Comparison of ENCODE assay signal across 21 cellular contexts in the genomic region with DNA sequence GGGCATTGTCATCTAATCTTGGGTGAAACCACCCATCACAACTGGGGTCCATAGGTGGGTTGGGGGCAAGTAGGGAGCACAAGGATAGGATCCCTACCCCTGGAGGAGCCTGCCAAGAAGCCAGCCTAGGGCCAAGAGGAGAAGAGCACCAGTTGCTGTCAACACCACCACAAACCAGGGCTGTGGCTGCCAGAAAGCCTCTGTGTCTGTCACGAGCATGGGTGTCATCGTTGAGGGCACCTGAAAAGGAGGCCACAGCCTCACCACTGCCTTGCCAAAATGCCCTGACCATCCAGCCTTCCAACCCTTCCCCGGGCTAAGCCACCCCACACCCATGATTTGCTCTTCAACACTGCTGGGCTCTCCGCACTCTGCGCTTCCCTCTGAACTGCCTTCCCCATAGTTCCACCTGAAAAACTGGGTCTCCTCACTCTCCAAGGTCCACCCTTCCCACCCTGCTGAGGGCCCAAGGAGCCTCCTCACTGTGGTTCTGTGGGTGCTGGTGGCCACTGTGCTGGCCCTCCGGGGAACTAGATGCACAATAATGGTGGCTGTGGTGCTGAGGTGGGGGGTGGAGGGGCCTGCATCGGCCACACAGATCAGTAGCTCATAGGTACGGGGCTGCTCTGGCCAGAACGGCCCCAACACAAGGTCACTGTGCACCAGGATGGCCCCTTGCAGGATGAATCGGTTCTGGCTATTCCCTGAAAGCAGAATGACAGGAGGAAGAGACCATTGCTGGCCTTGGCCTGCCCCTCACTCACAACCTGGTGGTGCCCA. TPM values are rescaled to one million over a fixed set of nuclear protein-coding genes. Genes with fewer than 3 reads are reported as not detected.
DNase-seq lines count a peak whose midpoint lies in the region; ATAC-seq, FAIRE-seq and TF ChIP-seq lines count a peak whose summit lies in the region.
"Had no signal": no experiment of that assay in that cellular context is flagged by ENCODE, and none has a peak within 500 bp of the region (broad histone marks: within the 10 kb centered on the region; RNA-seq: fewer than 3 reads in every experiment).

No MANE protein-coding gene starts in this region.

- no peak overlapping the region for H2AFZ ChIP-seq in HepG2 (ENCODE audit: low read length)

- H3K4me2 ChIP-seq in HepG2 (ENCODE audit: low read depth, low read length), result no peak overlapping the region
- H3K4me2 ChIP-seq: BLaER1 had no signal

- H3K36me3 ChIP-seq in sigmoid colon (no peaks in the 10 kb centered on the region), HepG2 (replicated peaks in 1 of 2; ENCODE audit: control insufficient read depth in 1 of 2, insufficient read depth in 2 of 2, low read length in 2 of 2) (no peaks in the 10 kb centered on the region)
- H3K36me3 ChIP-seq: BLaER1, MG63, Peyer's patch, SJCRH30 had no signal

- H4K20me1 ChIP-seq in HepG2 (ENCODE audit: insufficient read depth, low read length), result no peaks in the 10 kb centered on the region
- H4K20me1 ChIP-seq: BLaER1 had no signal

- TF ChIP-seq POLR2A in sigmoid colon (IDR thresholded peaks at IDR 0.05) (no peak), HepG2 (IDR thresholded peaks at IDR 0.05; ENCODE audit: insufficient read depth in 1 of 2, low read depth in 2 of 2, low read length in 2 of 2) (no peak)

- BruUV-seq in HepG2 (replicated peaks; lab: Mats Ljungman, UMichigan), result no TSS peak

- intact Hi-C loops in sigmoid colon (cut with DNase I), result no loop called here
- intact Hi-C loops in HepG2 (cut with micrococcal nuclease; ENCODE audit: unreplicated experiment), result no loop called here

- H3K9me3 ChIP-seq in sigmoid colon (no peaks in the 10 kb centered on the region), HepG2 (ENCODE audit: low read length) (no peaks in the 10 kb centered on the region)
- H3K9me3 ChIP-seq: BLaER1, Caco-2, MG63, Peyer's patch, SJCRH30 had no signal

- no peak for ATAC-seq in HepG2
- no peak for ATAC-seq in GM19452 (IDR thresholded peaks at IDR 0.05; ENCODE audit: unreplicated experiment)
- ATAC-seq: GM12878, K562 had no signal

- H3K4me1 ChIP-seq in sigmoid colon (peaks cover 0 to under 1% (median 0%) of the 10 kb centered on the region in 4 donors), HepG2 (ENCODE audit: insufficient read depth, low read length) (peaks cover 39% of the 10 kb centered on the region)
- H3K4me1 ChIP-seq: Peyer's patch, SJCRH30 had no signal

- FAIRE-seq in D721Med (lab: Jason Lieb, UNC), result no peak
- peak; percentile 31 for FAIRE-seq in HTR-8/SVneo (lab: Jason Lieb, UNC)
- no peak for FAIRE-seq in HepG2 (lab: Jason Lieb, UNC)
- FAIRE-seq: GM12878, H54, K562 had no signal

- TF ChIP-seq RAD21 in HepG2 (CRISPR knock-in tag; IDR thresholded peaks at IDR 0.05), result no peak

- TF ChIP-seq EP300 in sigmoid colon (IDR thresholded peaks at IDR 0.05) (no peak), HepG2 (IDR thresholded peaks at IDR 0.05; ENCODE audit: low read depth in 2 of 2, low read length in 2 of 2) (no peak), HepG2 (CRISPR knock-in tag; IDR thresholded peaks at IDR 0.05; ENCODE audit: borderline replicate concordance) (no peak)

- DNase-seq in D721Med (ENCODE audit: insufficient read length, low spot score) (peak; percentile 8), HTR-8/SVneo (ENCODE audit: insufficient read length, low spot score) (no peak), islet precursor cell (peak; percentile 32), sigmoid colon (peak; percentile 41), HepG2 (ENCODE audit: low spot score) (no peak), COR-L47 (lab: John Stamatoyannopoulos, UW) (no peak)
- DNase-seq: Caco-2, DND-41, MG63, NCI-H1417 treated with DMSO at 0.1 percent for 48 hours, NCI-H187, NCI-H446, NCI-H526, SJCRH30 had no signal

- POLR2A ChIA-PET in HepG2 (lab: Yijun Ruan, JAX), result no interaction called here

- H3K27ac ChIP-seq in sigmoid colon, result no peak overlapping the region
- no peak overlapping the region for H3K27ac ChIP-seq in HepG2 (ENCODE audit: extremely low read length, insufficient read depth, low read length)
- H3K27ac ChIP-seq: BLaER1, Peyer's patch, SJCRH30 had no signal

- no peak for TF ChIP-seq CTCF in D721Med (IDR thresholded peaks at IDR 0.05; ENCODE audit: insufficient read depth, missing control alignments)
- TF ChIP-seq CTCF in sigmoid colon (IDR thresholded peaks at IDR 0.05), result no peak
- no peak for TF ChIP-seq CTCF in HepG2 (CRISPR knock-in tag; IDR thresholded peaks at IDR 0.05)

- no peak overlapping the region for H3K9ac ChIP-seq in HepG2 (ENCODE audit: insufficient read depth, low read depth, low read length)
- H3K9ac ChIP-seq: BLaER1 had no signal

- in situ Hi-C loops in HepG2 (cut with HindIII; ENCODE audit: extremely low pct_ligation_motif_present, low pct_unique_long_range_greater_than_20kb), result no loop called here

- H3K4me3 ChIP-seq in sigmoid colon (no peak overlapping the region), HepG2 (replicated peaks in 1 of 3; ENCODE audit: insufficient read depth in 1 of 3, low read depth in 2 of 3, low read length in 3 of 3) (no peak overlapping the region)
- H3K4me3 ChIP-seq: BLaER1, GM12878, K562, MG63, Peyer's patch, SJCRH30 had no signal

- H3K27me3 ChIP-seq in sigmoid colon, result no peaks in the 10 kb centered on the region
- H3K27me3 ChIP-seq in HepG2 (ENCODE audit: control insufficient read depth in 1 of 2, insufficient read depth in 2 of 2, low read length in 2 of 2), result peaks cover 0 to 1% of the 10 kb centered on the region in 2 experiments; a peak in 1 of 5 replicates
- H3K27me3 ChIP-seq: BLaER1, MG63, Peyer's patch, SJCRH30 had no signal

- CTCF ChIA-PET in HepG2 (lab: Yijun Ruan, JAX; ENCODE audit: low intra/inter-chr PET ratio, low total read pairs), result no interaction called here

- 92 to 93% methylated on average over 10 of the region's 10 CpGs for WGBS in sigmoid colon, 2 donors
- WGBS in HepG2 (ENCODE audit: low lambda C conversion rate), result 87% methylated on average over 4 of the region's 10 CpGs

- H3K79me2 ChIP-seq in HepG2 (ENCODE audit: insufficient read depth, low read length), result no peaks in the 10 kb centered on the region

RNA-seq across cellular contexts. Expression of gene IP6K1, which starts 6.2 kb away (rescaled TPM):
- total RNA-seq in sigmoid colon (10 to 100 TPM; 29.1 to 37.1 (median 33.7) TPM), HepG2 (2016; rRNA removed; fragmentation: Illumina TruSeq; extraction: Trizol) (17.7 and 20.0 TPM in 2 replicates)
- polyA plus RNA-seq in sigmoid colon (10 to 100 TPM; 13.8 to 27.1 (median 21.0) TPM), HepG2 (2011; rRNA removed) (29.7 and 38.8 TPM in 2 replicates)
- total RNA-seq in HepG2 (2016; cell fraction: cytosol; rRNA removed; fragmentation: Illumina TruSeq; extraction: Trizol; ENCODE audit: low read depth), result 2.3 and 2.4 TPM in 2 replicates
- 18.9 TPM in 2 replicates for total RNA-seq in HepG2 (2016; cell fraction: insoluble cytoplasmic fraction; rRNA removed; fragmentation: Illumina TruSeq; extraction: Trizol)
- total RNA-seq in HepG2 (2016; cell fraction: membrane; rRNA removed; fragmentation: Illumina TruSeq; extraction: Trizol), result 10.5 and 11.3 TPM in 2 replicates
- total RNA-seq in HepG2 (2016; cell fraction: nucleus; rRNA removed; fragmentation: Illumina TruSeq; extraction: Trizol), result 14.7 and 20.3 TPM in 2 replicates
- 15.7 and 20.5 TPM in 2 replicates for polyA plus RNA-seq in HepG2 (2011; cell fraction: cytosol; rRNA removed)
- polyA plus RNA-seq in HepG2 (2011; cell fraction: nucleus; rRNA removed), result 37.9 and 43.4 TPM in 2 replicates
- 17.1 and 20.6 TPM in 2 replicates for polyA plus RNA-seq in HepG2 (2012)
- polyA plus RNA-seq in HepG2 (2016; cell fraction: cytosol; fragmentation: Illumina TruSeq; extraction: Trizol; ENCODE audit: low read depth), result 1.5 and 2.0 TPM in 2 replicates
- polyA plus RNA-seq in HepG2 (2016; cell fraction: insoluble cytoplasmic fraction; fragmentation: Illumina TruSeq; extraction: Trizol; ENCODE audit: low read depth), result 13.9 and 19.8 TPM in 2 replicates
- polyA plus RNA-seq in HepG2 (2016; cell fraction: membrane; fragmentation: Illumina TruSeq; extraction: Trizol; ENCODE audit: low read depth), result 6.2 and 7.7 TPM in 2 replicates
- 23.1 and 24.9 TPM in 2 replicates for polyA plus RNA-seq in HepG2 (2016; cell fraction: nucleus; fragmentation: Illumina TruSeq; extraction: Trizol; ENCODE audit: insufficient read depth, low read depth)
- polyA minus RNA-seq in HepG2 (2011; rRNA and poly(A)+ RNA removed; ENCODE audit: low replicate concordance), result 99.3 and 116 TPM in 2 replicates
- polyA minus RNA-seq in HepG2 (2011; cell fraction: cytosol; rRNA and poly(A)+ RNA removed), result 24.3 and 30.4 TPM in 2 replicates
- polyA minus RNA-seq in HepG2 (2011; cell fraction: nucleus; rRNA and poly(A)+ RNA removed), result 29.6 and 33.9 TPM in 2 replicates

RNA-seq across cellular contexts. Expression of gene CDHR4, which starts 7.1 kb away (rescaled TPM):
- total RNA-seq in sigmoid colon (1 to 10 TPM in 1 of 4 donors, under 1 TPM in 2, not detected in 1; 0.27 to 1.1 (median 0.99) TPM), HepG2 (2016; rRNA removed; fragmentation: Illumina TruSeq; extraction: Trizol) (not detected in 2 replicates)
- polyA plus RNA-seq in sigmoid colon (under 1 TPM in 1 of 3 donors, not detected in 2; 0.16 TPM), HepG2 (2011; rRNA removed) (0.21 and 0.26 TPM in 2 replicates)
- not detected in 2 replicates for total RNA-seq in HepG2 (2016; cell fraction: cytosol; rRNA removed; fragmentation: Illumina TruSeq; extraction: Trizol; ENCODE audit: low read depth)
- total RNA-seq in HepG2 (2016; cell fraction: insoluble cytoplasmic fraction; rRNA removed; fragmentation: Illumina TruSeq; extraction: Trizol), result not detected in 2 replicates
- total RNA-seq in HepG2 (2016; cell fraction: membrane; rRNA removed; fragmentation: Illumina TruSeq; extraction: Trizol), result not detected in 2 replicates
- not detected in 2 replicates for total RNA-seq in HepG2 (2016; cell fraction: nucleus; rRNA removed; fragmentation: Illumina TruSeq; extraction: Trizol)
- 0.08 TPM in 1 of 2 replicates, not detected in the other for polyA plus RNA-seq in HepG2 (2011; cell fraction: cytosol; rRNA removed)
- polyA plus RNA-seq in HepG2 (2011; cell fraction: nucleus; rRNA removed), result 0.98 and 1.7 TPM in 2 replicates
- polyA plus RNA-seq in HepG2 (2012), result not detected in 2 replicates
- not detected in 2 replicates for polyA plus RNA-seq in HepG2 (2016; cell fraction: cytosol; fragmentation: Illumina TruSeq; extraction: Trizol; ENCODE audit: low read depth)
- not detected in 2 replicates for polyA plus RNA-seq in HepG2 (2016; cell fraction: insoluble cytoplasmic fraction; fragmentation: Illumina TruSeq; extraction: Trizol; ENCODE audit: low read depth)
- not detected in 2 replicates for polyA plus RNA-seq in HepG2 (2016; cell fraction: membrane; fragmentation: Illumina TruSeq; extraction: Trizol; ENCODE audit: low read depth)
- polyA plus RNA-seq in HepG2 (2016; cell fraction: nucleus; fragmentation: Illumina TruSeq; extraction: Trizol; ENCODE audit: insufficient read depth, low read depth), result 0.17 TPM in 1 of 2 replicates, not detected in the other
- polyA minus RNA-seq in HepG2 (2011; rRNA and poly(A)+ RNA removed; ENCODE audit: low replicate concordance), result 0.40 TPM in 1 of 2 replicates, not detected in the other
- not detected in 2 replicates for polyA minus RNA-seq in HepG2 (2011; cell fraction: cytosol; rRNA and poly(A)+ RNA removed)
- 0.26 TPM in 1 of 2 replicates, not detected in the other for polyA minus RNA-seq in HepG2 (2011; cell fraction: nucleus; rRNA and poly(A)+ RNA removed)
- total RNA-seq: Caco-2, GM12878, K562, LHCN-M2, SJCRH30 had no signal
- polyA plus RNA-seq: GM12878 had no signal

RNA-seq across cellular contexts. Expression of gene INKA1, which starts 10.5 kb away (rescaled TPM):
- total RNA-seq in sigmoid colon (1 to 10 TPM in 3 of 4 donors, under 1 TPM in 1; 0.95 to 5.0 (median 4.1) TPM), HepG2 (2016; rRNA removed; fragmentation: Illumina TruSeq; extraction: Trizol) (0.22 TPM in 1 of 2 replicates, not detected in the other)
- polyA plus RNA-seq in sigmoid colon (1 to 10 TPM in 1 of 3 donors, under 1 TPM in 1, not detected in 1; 0.60 to 3.5 TPM), HepG2 (2011; rRNA removed) (0.41 and 0.77 TPM in 2 replicates)
- total RNA-seq in HepG2 (2016; cell fraction: cytosol; rRNA removed; fragmentation: Illumina TruSeq; extraction: Trizol; ENCODE audit: low read depth), result 0.30 TPM in 1 of 2 replicates, not detected in the other
- total RNA-seq in HepG2 (2016; cell fraction: insoluble cytoplasmic fraction; rRNA removed; fragmentation: Illumina TruSeq; extraction: Trizol), result 0.15 TPM in 1 of 2 replicates, not detected in the other
- total RNA-seq in HepG2 (2016; cell fraction: membrane; rRNA removed; fragmentation: Illumina TruSeq; extraction: Trizol), result 0.17 and 0.28 TPM in 2 replicates
- total RNA-seq in HepG2 (2016; cell fraction: nucleus; rRNA removed; fragmentation: Illumina TruSeq; extraction: Trizol), result not detected in 2 replicates
- 0.42 and 0.78 TPM in 2 replicates for polyA plus RNA-seq in HepG2 (2011; cell fraction: cytosol; rRNA removed)
- 0.34 and 1.1 TPM in 2 replicates for polyA plus RNA-seq in HepG2 (2011; cell fraction: nucleus; rRNA removed)
- 0.28 and 0.42 TPM in 2 replicates for polyA plus RNA-seq in HepG2 (2012)
- polyA plus RNA-seq in HepG2 (2016; cell fraction: cytosol; fragmentation: Illumina TruSeq; extraction: Trizol; ENCODE audit: low read depth), result 0.14 and 0.17 TPM in 2 replicates
- 0.23 TPM in 1 of 2 replicates, not detected in the other for polyA plus RNA-seq in HepG2 (2016; cell fraction: insoluble cytoplasmic fraction; fragmentation: Illumina TruSeq; extraction: Trizol; ENCODE audit: low read depth)
- 0.22 TPM in 1 of 2 replicates, not detected in the other for polyA plus RNA-seq in HepG2 (2016; cell fraction: membrane; fragmentation: Illumina TruSeq; extraction: Trizol; ENCODE audit: low read depth)
- polyA plus RNA-seq in HepG2 (2016; cell fraction: nucleus; fragmentation: Illumina TruSeq; extraction: Trizol; ENCODE audit: insufficient read depth, low read depth), result not detected in 2 replicates
- 0.38 and 0.82 TPM in 2 replicates for polyA minus RNA-seq in HepG2 (2011; rRNA and poly(A)+ RNA removed; ENCODE audit: low replicate concordance)
- polyA minus RNA-seq in HepG2 (2011; cell fraction: cytosol; rRNA and poly(A)+ RNA removed), result 0.79 TPM in 1 of 2 replicates, not detected in the other
- polyA minus RNA-seq in HepG2 (2011; cell fraction: nucleus; rRNA and poly(A)+ RNA removed), result 0.50 and 0.64 TPM in 2 replicates
- total RNA-seq: Caco-2 had no signal

RNA-seq across cellular contexts. Expression of gene UBA7, which starts 21.2 kb away (rescaled TPM):
- total RNA-seq in sigmoid colon (10 to 100 TPM; 28.5 to 74.2 (median 55.7) TPM), HepG2 (2016; rRNA removed; fragmentation: Illumina TruSeq; extraction: Trizol) (5.8 and 9.5 TPM in 2 replicates)
- polyA plus RNA-seq in sigmoid colon (10 to 100 TPM; 15.6 to 92.6 (median 22.9) TPM), HepG2 (2011; rRNA removed) (16.5 and 20.2 TPM in 2 replicates)
- 1.7 and 1.9 TPM in 2 replicates for total RNA-seq in HepG2 (2016; cell fraction: cytosol; rRNA removed; fragmentation: Illumina TruSeq; extraction: Trizol; ENCODE audit: low read depth)
- total RNA-seq in HepG2 (2016; cell fraction: insoluble cytoplasmic fraction; rRNA removed; fragmentation: Illumina TruSeq; extraction: Trizol), result 5.7 and 9.9 TPM in 2 replicates
- total RNA-seq in HepG2 (2016; cell fraction: membrane; rRNA removed; fragmentation: Illumina TruSeq; extraction: Trizol), result 1.4 and 1.8 TPM in 2 replicates
- 11.0 and 11.7 TPM in 2 replicates for total RNA-seq in HepG2 (2016; cell fraction: nucleus; rRNA removed; fragmentation: Illumina TruSeq; extraction: Trizol)
- polyA plus RNA-seq in HepG2 (2011; cell fraction: cytosol; rRNA removed), result 6.1 and 8.8 TPM in 2 replicates
- 175 and 207 TPM in 2 replicates for polyA plus RNA-seq in HepG2 (2011; cell fraction: nucleus; rRNA removed)
- polyA plus RNA-seq in HepG2 (2012), result 8.4 and 9.1 TPM in 2 replicates
- polyA plus RNA-seq in HepG2 (2016; cell fraction: cytosol; fragmentation: Illumina TruSeq; extraction: Trizol; ENCODE audit: low read depth), result 0.49 and 0.55 TPM in 2 replicates
- polyA plus RNA-seq in HepG2 (2016; cell fraction: insoluble cytoplasmic fraction; fragmentation: Illumina TruSeq; extraction: Trizol; ENCODE audit: low read depth), result 3.6 and 4.7 TPM in 2 replicates
- 0.78 and 0.79 TPM in 2 replicates for polyA plus RNA-seq in HepG2 (2016; cell fraction: membrane; fragmentation: Illumina TruSeq; extraction: Trizol; ENCODE audit: low read depth)
- 18.3 and 25.6 TPM in 2 replicates for polyA plus RNA-seq in HepG2 (2016; cell fraction: nucleus; fragmentation: Illumina TruSeq; extraction: Trizol; ENCODE audit: insufficient read depth, low read depth)
- 10.2 and 40.3 TPM in 2 replicates for polyA minus RNA-seq in HepG2 (2011; rRNA and poly(A)+ RNA removed; ENCODE audit: low replicate concordance)
- polyA minus RNA-seq in HepG2 (2011; cell fraction: cytosol; rRNA and poly(A)+ RNA removed), result 7.9 and 8.9 TPM in 2 replicates
- polyA minus RNA-seq in HepG2 (2011; cell fraction: nucleus; rRNA and poly(A)+ RNA removed), result 32.6 and 36.8 TPM in 2 replicates

Comparison
In these comparisons a context has a peak if more than half of its experiments do, and no peak if none do; other contexts are left out.
1. DNase-seq: peak in D721Med (single experiment), islet precursor cell (single experiment) and sigmoid colon (single experiment); none in HTR-8/SVneo (single experiment), HepG2 (single experiment) and COR-L47 (single experiment).